ENCODE assay signal across 8 cellular contexts in genomic region chr13:40069173-40070044, GRCh38.
A peak's percentile ranks its signal among the peaks of the same experiment; 100 is the strongest.
DNase-seq lines count a peak whose midpoint lies in the region; ATAC-seq and TF ChIP-seq lines count a peak whose summit lies in the region.

No MANE protein-coding gene starts in this region.

- no peaks in the 10 kb centered on the region for H3K4me1 ChIP-seq in aorta (ENCODE audit: control insufficient read depth in 1 of 2, insufficient read depth in 2 of 2, low read length in 2 of 2)

- no peaks in the 10 kb centered on the region for H3K36me3 Mint-ChIP-seq in activated naive CD8-positive, alpha-beta T cell treated with anti-CD3 and anti-CD28 coated beads, Interleukin-2, amount 50 U/mL, for 24 hours (ENCODE audit: low read depth)

- H3F3A ChIP-seq in SU-DHL-6 (ENCODE audit: insufficient read depth) = no peaks in the 10 kb centered on the region

- H3K4me3 ChIP-seq in Jurkat, Clone E6-1 (ENCODE audit: low read length) = no peak overlapping the region
- H3K4me3 ChIP-seq in SU-DHL-6 (ENCODE audit: insufficient read depth, low read length, poor library complexity, severe bottlenecking) (no peak overlapping the region), retinal pigment epithelial cell (ENCODE audit: low read length) (no peak overlapping the region), aorta (ENCODE audit: low read length in 2 of 2) (peak overlapping the region in 1 of 2 donors; percentile 31)

- peak overlapping the region; percentile 25 for H3K4me2 ChIP-seq in SU-DHL-6 (ENCODE audit: low read depth, low read length, poor library complexity, severe bottlenecking)

- TF ChIP-seq CTCF in SU-DHL-6 (IDR thresholded peaks at IDR 0.05; ENCODE audit: insufficient read depth, low read length, poor library complexity, severe bottlenecking) (peak; percentile 83), retinal pigment epithelial cell (conservative IDR thresholded peaks at IDR 0.05; ENCODE audit: low read depth, low read length) (peak; percentile 91)

- H3K9me3 Mint-ChIP-seq in activated naive CD8-positive, alpha-beta T cell treated with anti-CD3 and anti-CD28 coated beads, Interleukin-2, amount 50 U/mL, for 24 hours = no peaks in the 10 kb centered on the region

- H2AFZ ChIP-seq in SU-DHL-6 (ENCODE audit: low read depth, low read length, severe bottlenecking) = peak overlapping the region; percentile 23

- in situ Hi-C loops in ACHN (cut with HindIII; ENCODE audit: low pct_ligation_motif_present, low pct_unique_long_range_greater_than_20kb, low sequenced_read_pairs) = no loop called here

- ATAC-seq in GM18858 (IDR thresholded peaks at IDR 0.05; ENCODE audit: unreplicated experiment) (peak; percentile 55), left ventricle myocardium superior (peak; percentile 97), aorta (ENCODE audit: low FRiP score) (peak; percentile 94)
- peak; percentile 85 for ATAC-seq in activated naive CD8-positive, alpha-beta T cell treated with anti-CD3 and anti-CD28 coated beads, Interleukin-2, amount 50 U/mL, for 24 hours

- no peaks in the 10 kb centered on the region for H3K27me3 Mint-ChIP-seq in activated naive CD8-positive, alpha-beta T cell treated with anti-CD3 and anti-CD28 coated beads, Interleukin-2, amount 50 U/mL, for 24 hours

- intact Hi-C loops in left ventricle myocardium superior (cut with micrococcal nuclease) (loop anchor here (5.0 kb wide), 1 partner anchor 613 kb away; no protein-coding TSS in a partner anchor), aorta (cut with DNase I) (loop anchor here (1.0 to 5.0 kb wide), 3 partner anchors 203 to 613 kb away; partner anchors contain the start of gene FOXO1 (in 1 of the 2))

- no peaks in the 10 kb centered on the region for H3K9me2 ChIP-seq in SU-DHL-6 (replicated peaks; ENCODE audit: insufficient read depth, low read length)

- H3K9me3 ChIP-seq in SU-DHL-6 (ENCODE audit: insufficient read depth, low read length) (no peaks in the 10 kb centered on the region), aorta (ENCODE audit: control insufficient read depth, low read length) (no peaks in the 10 kb centered on the region)

- peaks cover 35% of the 10 kb centered on the region for H3K4me1 Mint-ChIP-seq in activated naive CD8-positive, alpha-beta T cell treated with anti-CD3 and anti-CD28 coated beads, Interleukin-2, amount 50 U/mL, for 24 hours

- whole genome bisulfite sequencing in aorta, 2 donors = 16 to 17% methylated on average over 11 of the region's 11 CpGs

- H3K9ac ChIP-seq in SU-DHL-6 (ENCODE audit: low read length) = no peak overlapping the region

- no peak overlapping the region for H3K27ac ChIP-seq in SU-DHL-6 (ENCODE audit: low read depth, low read length)
- no peak overlapping the region for H3K27ac ChIP-seq in aorta (ENCODE audit: low read depth in 1 of 2, low read length in 2 of 2)

- H3K27ac Mint-ChIP-seq in activated naive CD8-positive, alpha-beta T cell treated with anti-CD3 and anti-CD28 coated beads, Interleukin-2, amount 50 U/mL, for 24 hours = peak overlapping the region; percentile 49

- H3K79me2 ChIP-seq in SU-DHL-6 (ENCODE audit: insufficient read depth, low read length) = no peaks in the 10 kb centered on the region

- H3K4me3 Mint-ChIP-seq in activated naive CD8-positive, alpha-beta T cell treated with anti-CD3 and anti-CD28 coated beads, Interleukin-2, amount 50 U/mL, for 24 hours = no peak overlapping the region

- DNase-seq in ACHN (peak; percentile 57), left ventricle myocardium superior (peak; percentile 79), retinal pigment epithelial cell (ENCODE audit: low read depth) (no peak), aorta (peak; percentile 83 to 87)
- DNase-seq in Jurkat, Clone E6-1 (ENCODE audit: low read depth, low spot score) = peak; percentile 45
- peak; percentile 80 for DNase-seq in activated naive CD8-positive, alpha-beta T cell treated with anti-CD3 and anti-CD28 coated beads, Interleukin-2, amount 50 U/mL, for 24 hours

- H3K27me3 ChIP-seq in SU-DHL-6 (ENCODE audit: low read length) = no peaks in the 10 kb centered on the region
- no peaks in the 10 kb centered on the region for H3K27me3 ChIP-seq in aorta (ENCODE audit: control insufficient read depth in 1 of 2, insufficient read depth in 2 of 2, low read length in 1 of 2)

- no peaks in the 10 kb centered on the region for H4K20me1 ChIP-seq in SU-DHL-6 (ENCODE audit: low read depth, low read length)

- H3K36me3 ChIP-seq in SU-DHL-6 (ENCODE audit: low read length) = no peaks in the 10 kb centered on the region
- no peaks in the 10 kb centered on the region for H3K36me3 ChIP-seq in aorta (ENCODE audit: control insufficient read depth in 1 of 2, insufficient read depth in 2 of 2, low read length in 1 of 2)
